In the genomic region with DNA sequence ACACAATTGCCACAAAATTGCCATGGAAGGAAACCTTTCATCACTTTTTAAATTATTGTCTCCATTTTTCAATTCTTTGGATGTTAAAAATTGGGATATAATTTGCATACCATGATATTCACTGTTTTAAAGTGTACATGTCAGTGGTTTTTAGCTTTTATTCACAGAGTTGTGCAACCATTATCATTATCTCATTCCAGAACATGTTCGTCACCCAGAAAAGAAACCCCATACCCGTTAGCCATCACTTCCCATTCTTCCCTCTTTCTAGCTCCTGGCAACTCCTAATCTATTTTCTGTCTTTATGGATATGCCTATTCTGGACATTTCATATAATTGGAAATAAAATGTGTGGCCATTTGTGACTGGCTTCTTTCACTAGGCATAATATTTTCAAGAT, we compare ENCODE assay signal across 16 cellular contexts.
DNase-seq lines count a peak whose midpoint lies in the region; ATAC-seq and TF ChIP-seq lines count a peak whose summit lies in the region.
"Had no signal": no experiment of that assay in that cellular context is flagged by ENCODE, and none has a peak within 500 bp of the region (broad histone marks: within the 10 kb centered on the region; RNA-seq: fewer than 3 reads in every experiment).

No MANE protein-coding gene starts in this region.

- no peak for ATAC-seq in heart left ventricle
- ATAC-seq in activated CD8-positive, alpha-beta T cell treated with anti-CD3 and anti-CD28 coated beads for 36 hours, result no peak

- no peaks in the 10 kb centered on the region for H3K79me2 ChIP-seq in SK-N-SH (ENCODE audit: insufficient read depth)

- POLR2A ChIA-PET in SK-N-SH (lab: Yijun Ruan, JAX), result no interaction called here
- POLR2A ChIA-PET in activated CD8-positive, alpha-beta T cell treated with anti-CD3 and anti-CD28 coated beads for 36 hours (lab: Charles Lee), result no interaction called here

- H3K36me3 Mint-ChIP-seq in activated CD8-positive, alpha-beta T cell treated with anti-CD3 and anti-CD28 coated beads for 36 hours (ENCODE audit: low read depth), result no peaks in the 10 kb centered on the region
- H3K36me3 Mint-ChIP-seq: activated naive CD8-positive, alpha-beta T cell had no signal

- H3K27me3 Mint-ChIP-seq in activated CD8-positive, alpha-beta T cell treated with anti-CD3 and anti-CD28 coated beads for 36 hours, result no peaks in the 10 kb centered on the region
- H3K27me3 Mint-ChIP-seq: activated naive CD8-positive, alpha-beta T cell had no signal

- no peak for TF ChIP-seq EP300 in SK-N-SH (IDR thresholded peaks at IDR 0.05; ENCODE audit: borderline replicate concordance in 1 of 2, low read depth in 1 of 2, low read length in 1 of 2)

- TF ChIP-seq POLR2A in heart left ventricle (IDR thresholded peaks at IDR 0.05) (no peak), vagina (IDR thresholded peaks at IDR 0.05) (no peak)

- CTCF ChIA-PET in SK-N-SH (lab: Yijun Ruan, JAX), result no interaction called here
- CTCF ChIA-PET in activated CD8-positive, alpha-beta T cell treated with anti-CD3 and anti-CD28 coated beads for 36 hours (lab: Charles Lee), result no interaction called here

- H3K9me2 ChIP-seq in SK-N-SH, result no peaks in the 10 kb centered on the region

- H3K9me3 ChIP-seq in cardiac muscle cell (ENCODE audit: low read depth) (no peaks in the 10 kb centered on the region), heart left ventricle (no peaks in the 10 kb centered on the region), SK-N-SH (no peaks in the 10 kb centered on the region), vagina (no peaks in the 10 kb centered on the region)
- H3K9me3 ChIP-seq: left lung, transverse colon had no signal

- H3F3A ChIP-seq in SK-N-SH (replicated peaks; ENCODE audit: insufficient read depth), result no peaks in the 10 kb centered on the region

- intact Hi-C loops in heart left ventricle (cut with DNase I) (no loop called here), vagina (cut with DNase I) (no loop called here)
- intact Hi-C loops in activated CD8-positive, alpha-beta T cell treated with anti-CD3 and anti-CD28 coated beads for 36 hours (cut with micrococcal nuclease), result no loop called here

- peak in 1 of 2 donors; percentile 85 for DNase-seq in cardiac muscle cell (ENCODE audit: low read depth in 1 of 2, low spot score in 1 of 2)
- no peak for DNase-seq in heart left ventricle
- DNase-seq in SK-N-SH, result no peak
- peak; percentile 76 for DNase-seq in fibroblast of villous mesenchyme (ENCODE audit: low read depth)
- no peak for DNase-seq in vagina (ENCODE audit: extremely low spot score in 2 of 2)
- DNase-seq in NCI-H1105 (lab: John Stamatoyannopoulos, UW), result no peak
- no peak for DNase-seq in activated CD4-positive, alpha-beta T cell treated with anti-CD3 and anti-CD28 coated beads for 1 hour
- DNase-seq in activated CD8-positive, alpha-beta T cell treated with anti-CD3 and anti-CD28 coated beads for 36 hours, result no peak
- DNase-seq: activated CD8-positive, alpha-beta memory T cell treated with anti-CD3 and anti-CD28 coated beads, Interleukin-2, amount 50 U/mL, for 4 hours; dorsolateral prefrontal cortex; left lung; NCI-H1417; NCI-H524; SHP77; transverse colon had no signal

- TF ChIP-seq CTCF in cardiac muscle cell (IDR thresholded peaks at IDR 0.05; ENCODE audit: low read depth, low read length) (no peak), heart left ventricle (IDR thresholded peaks at IDR 0.05) (no peak), SK-N-SH (IDR thresholded peaks at IDR 0.05) (no peak), fibroblast of villous mesenchyme (IDR thresholded peaks at IDR 0.05; ENCODE audit: insufficient read depth, low read depth, low read length) (no peak), vagina (IDR thresholded peaks at IDR 0.05) (no peak)
- no peak for TF ChIP-seq CTCF in activated CD8-positive, alpha-beta T cell treated with anti-CD3 and anti-CD28 coated beads for 36 hours (IDR thresholded peaks at IDR 0.05)

- H3K27me3 ChIP-seq in cardiac muscle cell (no peaks in the 10 kb centered on the region), heart left ventricle (no peaks in the 10 kb centered on the region), SK-N-SH (ENCODE audit: insufficient read depth) (no peaks in the 10 kb centered on the region; the same call in 1 of the 2 replicates), vagina (no peaks in the 10 kb centered on the region)
- H3K27me3 ChIP-seq: left lung, transverse colon had no signal

- no peak for TF ChIP-seq RAD21 in SK-N-SH (IDR thresholded peaks at IDR 0.05; ENCODE audit: low read length)

- H3K4me2 ChIP-seq in SK-N-SH, result peak overlapping the region; percentile 61; the same call in 1 of the 2 replicates

- 54 to 69% (median 61%) methylated on average over 2 of the region's 2 CpGs for WGBS in heart left ventricle, 4 donors
- 9% methylated on average over 2 of the region's 2 CpGs for WGBS in SK-N-SH (ENCODE audit: low lambda C conversion rate)

- peaks cover 23% of the 10 kb centered on the region for H3K4me1 ChIP-seq in cardiac muscle cell (ENCODE audit: low read depth)
- H3K4me1 ChIP-seq in heart left ventricle, result no peaks in the 10 kb centered on the region
- H3K4me1 ChIP-seq in SK-N-SH (ENCODE audit: control insufficient read depth in 1 of 2, insufficient read depth in 2 of 2, low read depth in 1 of 2, low read length in 1 of 2), result peaks cover 0 to 6% of the 10 kb centered on the region in 2 experiments; a peak in 1 of 4 replicates
- no peaks in the 10 kb centered on the region for H3K4me1 ChIP-seq in vagina
- H3K4me1 ChIP-seq: left lung, transverse colon had no signal

- H3K36me3 ChIP-seq in cardiac muscle cell (no peaks in the 10 kb centered on the region), heart left ventricle (no peaks in the 10 kb centered on the region), SK-N-SH (replicated peaks in 1 of 2; ENCODE audit: control insufficient read depth in 1 of 2, insufficient read depth in 2 of 2, low read length in 1 of 2) (no peaks in the 10 kb centered on the region), vagina (no peaks in the 10 kb centered on the region)
- H3K36me3 ChIP-seq: left lung, transverse colon had no signal

- H4K20me1 ChIP-seq in SK-N-SH (ENCODE audit: insufficient read depth), result no peaks in the 10 kb centered on the region

- H3K4me3 ChIP-seq in cardiac muscle cell (no peak overlapping the region), heart left ventricle (no peak overlapping the region), SK-N-SH (ENCODE audit: low read depth in 2 of 2, low read length in 1 of 2) (no peak overlapping the region; a peak in 1 of 4 replicates), fibroblast of villous mesenchyme (ENCODE audit: low read depth, low read length) (peak overlapping the region; percentile 27), vagina (no peak overlapping the region)
- H3K4me3 ChIP-seq: dorsolateral prefrontal cortex, left lung, transverse colon had no signal

- no peak overlapping the region for H3K27ac Mint-ChIP-seq in activated CD8-positive, alpha-beta T cell treated with anti-CD3 and anti-CD28 coated beads for 36 hours
- H3K27ac Mint-ChIP-seq: activated naive CD8-positive, alpha-beta T cell had no signal

- H3K4me3 Mint-ChIP-seq in activated CD8-positive, alpha-beta T cell treated with anti-CD3 and anti-CD28 coated beads for 36 hours, result no peak overlapping the region
- H3K4me3 Mint-ChIP-seq: activated naive CD8-positive, alpha-beta T cell had no signal

- peak overlapping the region; percentile 3 for H3K27ac ChIP-seq in cardiac muscle cell
- H3K27ac ChIP-seq in heart left ventricle, result no peak overlapping the region
- peak overlapping the region in 1 of 2 experiments; percentile 53; a peak in 2 of 4 replicates for H3K27ac ChIP-seq in SK-N-SH (ENCODE audit: low read depth in 2 of 2, low read length in 1 of 2)
- no peak overlapping the region for H3K27ac ChIP-seq in vagina
- H3K27ac ChIP-seq: dorsolateral prefrontal cortex, left lung, transverse colon had no signal

- H2AFZ ChIP-seq in SK-N-SH (ENCODE audit: low read depth), result peak overlapping the region; percentile 67; the same call in 1 of the 2 replicates

- no peaks in the 10 kb centered on the region for H3K4me1 Mint-ChIP-seq in activated CD8-positive, alpha-beta T cell treated with anti-CD3 and anti-CD28 coated beads for 36 hours (ENCODE audit: low read depth)

- peak overlapping the region; percentile 1; the same call in 1 of the 2 replicates for H3K9ac ChIP-seq in SK-N-SH

- peaks cover 1% of the 10 kb centered on the region for H3K9me3 Mint-ChIP-seq in activated CD8-positive, alpha-beta T cell treated with anti-CD3 and anti-CD28 coated beads for 36 hours

TF ChIP-seq in SK-N-SH, 30 proteins besides CTCF, POLR2A, EP300 and RAD21:
- peak; percentile 22; the same call in 1 of the 2 replicates for TF ChIP-seq JUND (IDR thresholded peaks at IDR 0.05)
- no peak for TF ChIP-seq TEAD4 (IDR thresholded peaks at IDR 0.05; ENCODE audit: borderline replicate concordance, insufficient read depth)
TF ChIP-seq in SK-N-SH: peak in this region for 1.
